11 cellular contexts compared by ENCODE assay signal in genomic region chr15:58773024-58773423, GRCh38. TPM values are rescaled to one million over a fixed set of nuclear protein-coding genes. Genes with fewer than 3 reads are reported as not detected.
DNase-seq lines count a peak whose midpoint lies in the region; TF ChIP-seq lines count a peak whose summit lies in the region.
"Had no signal": no experiment of that assay in that cellular context is flagged by ENCODE, and none has a peak within 500 bp of the region (broad histone marks: within the 10 kb centered on the region; RNA-seq: fewer than 3 reads in every experiment).

No MANE protein-coding gene starts in this region.

- TF ChIP-seq CTCF in OCI-LY3 (IDR thresholded peaks at IDR 0.05; ENCODE audit: low read depth, low read length) (no peak), adrenal gland (IDR thresholded peaks at IDR 0.05) (no peak)

- peak overlapping the region; percentile 92 for H3K4me2 ChIP-seq in OCI-LY3 (ENCODE audit: low read length)

- peak overlapping the region; percentile 5 for H3K27ac ChIP-seq in CD8-positive, alpha-beta memory T cell (ENCODE audit: low read depth, low read length)
- H3K27ac ChIP-seq in OCI-LY3 (ENCODE audit: low read length) (no peak overlapping the region), esophagus (ENCODE audit: low read depth in 2 of 2, low read length in 1 of 2) (no peak overlapping the region), rectal smooth muscle tissue (ENCODE audit: low read depth, low read length) (no peak overlapping the region), adrenal gland (no peak overlapping the region)

- POLR2A ChIA-PET in CD8-positive, alpha-beta memory T cell (lab: Charles Lee) = no interaction called here

- no peaks in the 10 kb centered on the region for H3K27me3 Mint-ChIP-seq in CD8-positive, alpha-beta memory T cell
- H3K27me3 Mint-ChIP-seq: activated CD4-positive, alpha-beta memory T cell treated with anti-CD3 and anti-CD28 coated beads for 36 hours; effector memory CD8-positive, alpha-beta T cell had no signal

- H3K4me1 ChIP-seq in CD8-positive, alpha-beta memory T cell (ENCODE audit: insufficient read depth, low read length) = peaks cover 38% of the 10 kb centered on the region
- peaks cover 26% of the 10 kb centered on the region for H3K4me1 ChIP-seq in OCI-LY3 (ENCODE audit: low read length)
- no peaks in the 10 kb centered on the region for H3K4me1 ChIP-seq in esophagus (ENCODE audit: control insufficient read depth in 2 of 2, insufficient read depth in 2 of 2, low read length in 1 of 2)
- H3K4me1 ChIP-seq in rectal smooth muscle tissue (ENCODE audit: control insufficient read depth, insufficient read depth, low read length) = peaks cover 13% of the 10 kb centered on the region
- peaks cover 24 to 43% of the 10 kb centered on the region in 2 donors for H3K4me1 ChIP-seq in adrenal gland (replicated peaks in 1 of 2)

- no peak overlapping the region for H2AFZ ChIP-seq in OCI-LY3 (ENCODE audit: low read depth, low read length)

- no peaks in the 10 kb centered on the region for H3K9me3 ChIP-seq in CD8-positive, alpha-beta memory T cell (ENCODE audit: low read length)
- no peaks in the 10 kb centered on the region for H3K9me3 ChIP-seq in OCI-LY3 (ENCODE audit: insufficient read depth, low read length)
- H3K9me3 ChIP-seq in esophagus (ENCODE audit: control insufficient read depth in 2 of 2, insufficient read depth in 1 of 2, low read depth in 1 of 2, low read length in 1 of 2) = no peaks in the 10 kb centered on the region
- H3K9me3 ChIP-seq in adrenal gland (replicated peaks in 1 of 3) = no peaks in the 10 kb centered on the region

- peaks cover 10 to 26% (median 17%) of the 10 kb centered on the region in 3 donors for H3K4me1 Mint-ChIP-seq in CD8-positive, alpha-beta memory T cell

- TF ChIP-seq POLR2A in adrenal gland (IDR thresholded peaks at IDR 0.05) = no peak

- 63 to 64% methylated on average over 4 of the region's 4 CpGs for WGBS in esophagus, 2 donors
- WGBS in adrenal gland, 4 donors = 86 to 93% (median 90%) methylated on average over 4 of the region's 4 CpGs

- H3K36me3 Mint-ChIP-seq in CD8-positive, alpha-beta memory T cell = peaks cover 0 to 12% (median 0%) of the 10 kb centered on the region in 3 donors
- H3K36me3 Mint-ChIP-seq: activated CD4-positive, alpha-beta memory T cell treated with anti-CD3 and anti-CD28 coated beads for 36 hours had no signal

- peak overlapping the region in 4 of 8 donors; percentile 13 to 78 (median 39) for H3K27ac Mint-ChIP-seq in CD8-positive, alpha-beta memory T cell
- H3K27ac Mint-ChIP-seq: activated CD4-positive, alpha-beta memory T cell treated with anti-CD3 and anti-CD28 coated beads for 36 hours had no signal

- no peaks in the 10 kb centered on the region for H3K27me3 ChIP-seq in CD8-positive, alpha-beta memory T cell (ENCODE audit: insufficient read depth, low read length, poor library complexity, severe bottlenecking)
- no peaks in the 10 kb centered on the region for H3K27me3 ChIP-seq in OCI-LY3 (ENCODE audit: low read depth, low read length)
- no peaks in the 10 kb centered on the region for H3K27me3 ChIP-seq in esophagus (ENCODE audit: control insufficient read depth in 1 of 2, insufficient read depth in 2 of 2, low read length in 2 of 2)
- H3K27me3 ChIP-seq in rectal smooth muscle tissue (ENCODE audit: control insufficient read depth, insufficient read depth, low read length) = no peaks in the 10 kb centered on the region
- H3K27me3 ChIP-seq in adrenal gland = no peaks in the 10 kb centered on the region

- H3K9me3 Mint-ChIP-seq in CD8-positive, alpha-beta memory T cell = no peaks in the 10 kb centered on the region
- H3K9me3 Mint-ChIP-seq: activated CD4-positive, alpha-beta memory T cell treated with anti-CD3 and anti-CD28 coated beads for 36 hours; effector memory CD8-positive, alpha-beta T cell had no signal

- in situ Hi-C loops in ACHN (cut with HindIII; ENCODE audit: low pct_ligation_motif_present, low pct_unique_long_range_greater_than_20kb, low sequenced_read_pairs) = no loop called here

- peak overlapping the region; percentile 58 for H3K4me3 ChIP-seq in CD8-positive, alpha-beta memory T cell (ENCODE audit: low read length)
- H3K4me3 ChIP-seq in OCI-LY3 (ENCODE audit: low read length) (peak overlapping the region; percentile 80), esophagus (ENCODE audit: low read depth in 1 of 2, low read length in 2 of 2) (peak overlapping the region; percentile 20 to 79), rectal smooth muscle tissue (ENCODE audit: low read length) (peak overlapping the region; percentile 97), adrenal gland (peak overlapping the region in 1 of 4 donors; percentile 86)

- H3K4me3 Mint-ChIP-seq in CD8-positive, alpha-beta memory T cell = peak overlapping the region in 1 of 7 donors; percentile 98
- H3K4me3 Mint-ChIP-seq: activated CD4-positive, alpha-beta memory T cell treated with anti-CD3 and anti-CD28 coated beads for 36 hours; effector memory CD8-positive, alpha-beta T cell had no signal

- H3K79me2 ChIP-seq in OCI-LY3 (ENCODE audit: low read length) = no peaks in the 10 kb centered on the region

- no peak for DNase-seq in CD8-positive, alpha-beta memory T cell
- DNase-seq in SHP77 treated with DMSO at 0.1 percent for 48 hours (lab: John Stamatoyannopoulos, UW) (no peak), SKM-1 (lab: John Stamatoyannopoulos, UW; ENCODE audit: unreplicated experiment) (no peak), ACHN (no peak), adrenal gland (no peak)
- DNase-seq: activated CD4-positive, alpha-beta memory T cell treated with anti-CD3 and anti-CD28 coated beads for 36 hours; effector memory CD8-positive, alpha-beta T cell; midbrain had no signal

- H4K20me1 ChIP-seq in OCI-LY3 (ENCODE audit: insufficient read depth, low read length) = no peaks in the 10 kb centered on the region

- intact Hi-C loops in adrenal gland (cut with DNase I) = loop anchor here in 1 of 2 donors (10.0 kb wide), 1 partner anchor 152 kb away; no protein-coding TSS in a partner anchor

- H3K9ac ChIP-seq in OCI-LY3 (ENCODE audit: low read length) = no peak overlapping the region
- H3K9ac ChIP-seq in rectal smooth muscle tissue (ENCODE audit: low read length) = no peak overlapping the region

- no peaks in the 10 kb centered on the region for H3K36me3 ChIP-seq in CD8-positive, alpha-beta memory T cell (ENCODE audit: insufficient read depth, low read length)
- H3K36me3 ChIP-seq in OCI-LY3 (replicated peaks; ENCODE audit: low read depth, low read length) = no peaks in the 10 kb centered on the region
- no peaks in the 10 kb centered on the region for H3K36me3 ChIP-seq in esophagus (ENCODE audit: control insufficient read depth in 2 of 2, insufficient read depth in 2 of 2, low read length in 1 of 2)
- H3K36me3 ChIP-seq in rectal smooth muscle tissue (ENCODE audit: control insufficient read depth, insufficient read depth, low read length) = no peaks in the 10 kb centered on the region
- H3K36me3 ChIP-seq in adrenal gland (replicated peaks in 1 of 2) = no peaks in the 10 kb centered on the region

- CTCF ChIA-PET in CD8-positive, alpha-beta memory T cell (lab: Charles Lee) = interaction anchor here (6.8 kb wide), 1 partner anchor 24 kb away, joined by 58 read pairs; the partner anchor contains the start of gene ADAM10

RNA-seq across cellular contexts. Expression of gene MINDY2, which starts 1.9 kb away (rescaled TPM):
- 10 to 100 TPM in 1 of 2 experiments, 1 to 10 TPM in 1; 9.6 to 12.1 TPM for total RNA-seq in CD8-positive, alpha-beta memory T cell
- 18.8 TPM for polyA plus RNA-seq in CD8-positive, alpha-beta memory T cell
- 1 to 10 TPM; 3.3 to 5.8 TPM for polyA plus RNA-seq in esophagus
- total RNA-seq in adrenal gland = 10 to 100 TPM in 7 of 8 donors, 1 to 10 TPM in 1; 7.7 to 25.1 (median 14.3) TPM
- polyA plus RNA-seq in adrenal gland = 1 to 10 TPM; 2.7 to 9.5 (median 5.5) TPM

RNA-seq across cellular contexts. Expression of gene ADAM10, which starts 23.5 kb away (rescaled TPM):
- 10 to 100 TPM; 81.6 to 86.6 TPM for total RNA-seq in CD8-positive, alpha-beta memory T cell
- 120 TPM for polyA plus RNA-seq in CD8-positive, alpha-beta memory T cell
- polyA plus RNA-seq in esophagus (10 to 100 TPM in 1 of 2 donors, 1 to 10 TPM in 1; 9.7 to 16.0 TPM), adrenal gland (10 to 100 TPM in 1 of 3 donors, 1 to 10 TPM in 2; 6.2 to 54.0 (median 9.3) TPM)
- total RNA-seq in adrenal gland = 10 to 100 TPM; 12.3 to 97.9 (median 56.9) TPM
